In the genomic region with DNA sequence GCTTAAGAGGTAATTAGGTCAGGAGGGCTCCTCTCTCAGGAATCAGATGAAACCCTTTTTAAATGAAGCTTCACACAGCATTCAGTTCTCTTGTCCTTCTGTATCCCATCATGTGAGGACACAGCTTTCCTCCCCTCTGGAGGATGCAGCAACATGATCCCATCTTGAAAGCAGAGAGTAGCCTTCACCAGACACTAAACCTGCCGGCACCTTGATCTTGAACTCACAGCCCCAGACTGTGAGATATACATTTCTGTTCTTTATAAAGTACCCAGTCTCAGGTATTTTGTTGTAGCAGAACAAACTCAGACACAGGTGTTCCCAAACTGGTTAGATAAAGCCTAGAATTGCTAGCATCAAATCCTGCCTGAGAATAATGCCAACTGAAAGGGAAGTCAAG, we compare ENCODE assay signal across 11 cellular contexts.
"Had no signal": no experiment of that assay in that cellular context is flagged by ENCODE, and none has a peak within 500 bp of the region (broad histone marks: within the 10 kb centered on the region; RNA-seq: fewer than 3 reads in every experiment).

No MANE protein-coding gene starts in this region.

- H3K36me3 ChIP-seq: HAP-1 had no signal

- DNase-seq: GM23248, GOT3, H7, H9, HCEC 1CT, HFFc6 had no signal

- ATAC-seq: GM23338, HCT116 had no signal

- H3K27ac ChIP-seq: GM23248 had no signal

- H2AFZ ChIP-seq: GM23248, GM23338 had no signal

- H3K9me3 ChIP-seq: HAP-1 had no signal

- H3K4me3 ChIP-seq: GM23248, GM23338, HAP-1 had no signal

- H3K9ac ChIP-seq: GM23248 had no signal

- H3K4me2 ChIP-seq: GM23338 had no signal

- FAIRE-seq: H1, H54 had no signal
